ENCODE assay signal across 37 cellular contexts in the genomic region with DNA sequence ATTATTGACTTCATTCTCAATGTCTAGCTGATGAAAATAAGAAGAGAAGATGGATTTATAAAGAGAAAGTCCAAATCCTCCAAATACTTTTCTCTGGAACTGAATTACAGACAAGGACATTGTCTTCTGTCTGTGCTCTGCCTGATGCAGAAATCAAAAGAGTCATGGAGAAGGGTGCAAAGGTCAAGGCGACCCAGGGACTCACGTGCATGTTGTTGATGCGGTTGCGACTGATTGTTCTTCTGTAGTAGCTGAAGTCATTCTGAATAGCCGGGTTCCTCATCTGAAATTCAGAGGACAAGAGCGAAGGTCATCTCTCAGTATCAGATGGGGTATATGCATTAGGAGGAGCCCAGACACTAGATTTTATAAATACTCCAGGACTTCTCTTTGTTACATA.
DNase-seq lines count a peak whose midpoint lies in the region; ATAC-seq, FAIRE-seq and TF ChIP-seq lines count a peak whose summit lies in the region.
"Had no signal": no experiment of that assay in that cellular context is flagged by ENCODE, and none has a peak within 500 bp of the region (broad histone marks: within the 10 kb centered on the region; RNA-seq: fewer than 3 reads in every experiment).

No MANE protein-coding gene starts in this region.

- H3K4me3 Mint-ChIP-seq in stimulated activated memory B cell treated with anti-CD40 and anti-IgM and Interleukin-4, amounts not matched to agents 10 μg/mL and 1 μg/mL and 100 μg/mL, for 72 hours = no peak overlapping the region
- no peak overlapping the region for H3K4me3 Mint-ChIP-seq in activated T-helper 2 cell treated with anti-CD3 and anti-CD28 coated beads, Interferon-gamma antibody, Interleukin-2, Interleukin-4, amounts not matched to agents 10 μg/mL and 5 μg/mL and 100 μg/mL, durations not matched to agents 14 hours and 24 hours and 36 hours (ENCODE audit: low read depth)
- H3K4me3 Mint-ChIP-seq: B cell; CD14-positive monocyte; CD4-positive, alpha-beta memory T cell; CD4-positive, alpha-beta T cell; CD4-positive, CD25-positive, alpha-beta regulatory T cell; CD8-positive, alpha-beta memory T cell; CD8-positive, alpha-beta T cell had no signal

- no peak overlapping the region for H3K27ac ChIP-seq in HepG2 (ENCODE audit: extremely low read length, insufficient read depth, low read length)
- H3K27ac ChIP-seq in right lobe of liver = no peak overlapping the region
- no peak overlapping the region for H3K27ac ChIP-seq in hepatocyte
- no peak overlapping the region for H3K27ac ChIP-seq in upper lobe of left lung
- H3K27ac ChIP-seq: 22Rv1; A549; BLaER1; BLaER1 treated with 17β-estradiol and CSF1 and Interleukin-3, amounts not matched to agents 10 nM and 100 nM; C4-2B had no signal

- H3K27ac Mint-ChIP-seq in stimulated activated memory B cell treated with anti-CD40 and anti-IgM and Interleukin-4, amounts not matched to agents 10 μg/mL and 1 μg/mL and 100 μg/mL, for 72 hours = peak overlapping the region; percentile 1
- no peak overlapping the region for H3K27ac Mint-ChIP-seq in activated T-helper 2 cell treated with anti-CD3 and anti-CD28 coated beads, Interferon-gamma antibody, Interleukin-2, Interleukin-4, amounts not matched to agents 10 μg/mL and 5 μg/mL and 100 μg/mL, durations not matched to agents 14 hours and 24 hours and 36 hours
- H3K27ac Mint-ChIP-seq: B cell; CD4-positive, alpha-beta memory T cell; CD4-positive, alpha-beta T cell; CD4-positive, CD25-positive, alpha-beta regulatory T cell; CD8-positive, alpha-beta memory T cell; CD8-positive, alpha-beta T cell had no signal

- H3K79me2 ChIP-seq in HepG2 (ENCODE audit: insufficient read depth, low read length) = no peaks in the 10 kb centered on the region
- H3K79me2 ChIP-seq in hepatocyte = no peaks in the 10 kb centered on the region

- H2AFZ ChIP-seq in HepG2 (ENCODE audit: low read length) (no peak overlapping the region), hepatocyte (no peak overlapping the region)

- no peaks in the 10 kb centered on the region for H3K9me2 ChIP-seq in hepatocyte (replicated peaks; ENCODE audit: insufficient read depth)

- H3K4me2 ChIP-seq in HepG2 (ENCODE audit: low read depth, low read length) = no peak overlapping the region
- no peak overlapping the region for H3K4me2 ChIP-seq in hepatocyte
- H3K4me2 ChIP-seq: A549; BLaER1; BLaER1 treated with 17β-estradiol and CSF1 and Interleukin-3, amounts not matched to agents 10 nM and 100 nM had no signal

- CTCF ChIA-PET in HepG2 (lab: Yijun Ruan, JAX; ENCODE audit: low intra/inter-chr PET ratio, low total read pairs) = interaction anchor here (1.0 kb wide), 1 partner anchor 47 kb away, joined by 3 read pairs; no protein-coding TSS in a partner anchor

- no peaks in the 10 kb centered on the region for H3K4me1 Mint-ChIP-seq in stimulated activated memory B cell treated with anti-CD40 and anti-IgM and Interleukin-4, amounts not matched to agents 10 μg/mL and 1 μg/mL and 100 μg/mL, for 72 hours
- no peaks in the 10 kb centered on the region for H3K4me1 Mint-ChIP-seq in activated T-helper 2 cell treated with anti-CD3 and anti-CD28 coated beads, Interferon-gamma antibody, Interleukin-2, Interleukin-4, amounts not matched to agents 10 μg/mL and 5 μg/mL and 100 μg/mL, durations not matched to agents 14 hours and 24 hours and 36 hours (ENCODE audit: low read depth)
- H3K4me1 Mint-ChIP-seq: B cell; CD14-positive monocyte; CD4-positive, alpha-beta memory T cell; CD4-positive, CD25-positive, alpha-beta regulatory T cell; CD8-positive, alpha-beta memory T cell had no signal

- no peaks in the 10 kb centered on the region for H3K9me3 Mint-ChIP-seq in stimulated activated memory B cell treated with anti-CD40 and anti-IgM and Interleukin-4, amounts not matched to agents 10 μg/mL and 1 μg/mL and 100 μg/mL, for 72 hours
- no peaks in the 10 kb centered on the region for H3K9me3 Mint-ChIP-seq in activated T-helper 2 cell treated with anti-CD3 and anti-CD28 coated beads, Interferon-gamma antibody, Interleukin-2, Interleukin-4, amounts not matched to agents 10 μg/mL and 5 μg/mL and 100 μg/mL, durations not matched to agents 14 hours and 24 hours and 36 hours
- H3K9me3 Mint-ChIP-seq: CD14-positive monocyte; CD4-positive, alpha-beta T cell; CD4-positive, CD25-positive, alpha-beta regulatory T cell; CD8-positive, alpha-beta T cell had no signal

- H3K4me3 ChIP-seq in HepG2 (replicated peaks in 1 of 3; ENCODE audit: insufficient read depth in 1 of 3, low read depth in 2 of 3, low read length in 3 of 3) = no peak overlapping the region
- H3K4me3 ChIP-seq in right lobe of liver = no peak overlapping the region
- H3K4me3 ChIP-seq in hepatocyte = no peak overlapping the region
- no peak overlapping the region for H3K4me3 ChIP-seq in upper lobe of left lung
- H3K4me3 ChIP-seq: A549; BLaER1; BLaER1 treated with 17β-estradiol and CSF1 and Interleukin-3, amounts not matched to agents 10 nM and 100 nM had no signal

- in situ Hi-C loops in HepG2 (cut with HindIII; ENCODE audit: extremely low pct_ligation_motif_present, low pct_unique_long_range_greater_than_20kb) = no loop called here

- H3K4me1 ChIP-seq in HepG2 (ENCODE audit: insufficient read depth, low read length) (peaks cover 6% of the 10 kb centered on the region; the same call in 1 of the 2 replicates), right lobe of liver (no peaks in the 10 kb centered on the region), hepatocyte (ENCODE audit: insufficient read depth) (no peaks in the 10 kb centered on the region), upper lobe of left lung (no peaks in the 10 kb centered on the region)
- H3K4me1 ChIP-seq: A549; BE2C; BLaER1; BLaER1 treated with 17β-estradiol and CSF1 and Interleukin-3, amounts not matched to agents 10 nM and 100 nM had no signal

- TF ChIP-seq RAD21 in HepG2 (CRISPR knock-in tag; IDR thresholded peaks at IDR 0.05) = no peak

- no peaks in the 10 kb centered on the region for H3K27me3 ChIP-seq in HepG2 (ENCODE audit: control insufficient read depth in 1 of 2, insufficient read depth in 2 of 2, low read length in 2 of 2)
- no peaks in the 10 kb centered on the region for H3K27me3 ChIP-seq in right lobe of liver
- no peaks in the 10 kb centered on the region for H3K27me3 ChIP-seq in hepatocyte
- H3K27me3 ChIP-seq in upper lobe of left lung = no peaks in the 10 kb centered on the region
- H3K27me3 ChIP-seq: BE2C; BLaER1; BLaER1 treated with 17β-estradiol and CSF1 and Interleukin-3, amounts not matched to agents 10 nM and 100 nM had no signal

- H3K36me3 ChIP-seq in HepG2 (replicated peaks in 1 of 2; ENCODE audit: control insufficient read depth in 1 of 2, insufficient read depth in 2 of 2, low read length in 2 of 2) (no peaks in the 10 kb centered on the region), right lobe of liver (no peaks in the 10 kb centered on the region), hepatocyte (replicated peaks; ENCODE audit: insufficient read depth, low read depth) (no peaks in the 10 kb centered on the region), upper lobe of left lung (peaks cover 0 to 76% (median 44%) of the 10 kb centered on the region in 4 donors)
- H3K36me3 ChIP-seq: BE2C had no signal

- no TSS peak for BruUV-seq in HepG2 (replicated peaks; lab: Mats Ljungman, UMichigan)

- peak; percentile 62 for DNase-seq in HepG2 (ENCODE audit: low spot score)
- DNase-seq in right lobe of liver = no peak
- DNase-seq in SW480 (ENCODE audit: low spot score) = peak; percentile 5
- peak; percentile 8 for DNase-seq in hepatocyte (ENCODE audit: low spot score)
- no peak for DNase-seq in upper lobe of left lung
- DNase-seq in NCI-H2029 (lab: John Stamatoyannopoulos, UW) = no peak
- DNase-seq in activated T-helper 2 cell treated with anti-CD3 and anti-CD28 coated beads, Interferon-gamma antibody, Interleukin-2, Interleukin-4, amounts not matched to agents 10 μg/mL and 5 μg/mL and 100 μg/mL, durations not matched to agents 14 hours and 24 hours and 36 hours (ENCODE audit: low spot score) = no peak
- DNase-seq: 8988T; ACHN; AML-193; BE2C; C1 segment of cervical spinal cord; Caco-2; Calu3; CD4-positive, alpha-beta memory T cell; CD4-positive, alpha-beta T cell; CD4-positive, CD25-positive, alpha-beta regulatory T cell; CD8-positive, alpha-beta memory T cell; CD8-positive, alpha-beta T cell; COR-L47; DMS 273 treated with DMSO at 0.1 percent for 48 hours; DMS153; DMS53; DMS79; DMS79 treated with DMSO at 0.1 percent for 48 hours; DND-41; EL had no signal

- 11% methylated on average over 6 of the region's 6 CpGs for WGBS in HepG2 (ENCODE audit: low lambda C conversion rate)
- WGBS in right lobe of liver (ENCODE audit: insufficient coverage, low coverage, low lambda C conversion rate, missing lambda C conversion rate) = 54% methylated on average over 6 of the region's 6 CpGs
- 78% methylated on average over 6 of the region's 6 CpGs for WGBS in hepatocyte (ENCODE audit: low lambda C conversion rate, missing lambda C conversion rate)
- 93 to 94% methylated on average over 6 of the region's 6 CpGs for WGBS in upper lobe of left lung, 2 donors

- peaks cover 79% of the 10 kb centered on the region for H3K36me3 Mint-ChIP-seq in stimulated activated memory B cell treated with anti-CD40 and anti-IgM and Interleukin-4, amounts not matched to agents 10 μg/mL and 1 μg/mL and 100 μg/mL, for 72 hours
- no peaks in the 10 kb centered on the region for H3K36me3 Mint-ChIP-seq in activated T-helper 2 cell treated with anti-CD3 and anti-CD28 coated beads, Interferon-gamma antibody, Interleukin-2, Interleukin-4, amounts not matched to agents 10 μg/mL and 5 μg/mL and 100 μg/mL, durations not matched to agents 14 hours and 24 hours and 36 hours (ENCODE audit: low read depth)
- H3K36me3 Mint-ChIP-seq: CD4-positive, alpha-beta memory T cell; CD4-positive, CD25-positive, alpha-beta regulatory T cell had no signal

- ATAC-seq in HepG2 (no peak; the same call in 2 of the 3 replicates), right lobe of liver (no peak), upper lobe of left lung (ENCODE audit: low FRiP score in 2 of 2) (no peak)
- no peak for ATAC-seq in stimulated activated memory B cell treated with anti-CD40 and anti-IgM and Interleukin-4, amounts not matched to agents 10 μg/mL and 1 μg/mL and 100 μg/mL, for 72 hours
- ATAC-seq: A549; CD8-positive, alpha-beta T cell had no signal

- intact Hi-C loops in HepG2 (cut with micrococcal nuclease; ENCODE audit: unreplicated experiment) = no loop called here
- intact Hi-C loops in right lobe of liver (cut with DNase I) = no loop called here
- intact Hi-C loops in activated T-helper 2 cell treated with anti-CD3 and anti-CD28 coated beads, Interferon-gamma antibody, Interleukin-2, Interleukin-4, amounts not matched to agents 10 μg/mL and 5 μg/mL and 100 μg/mL, durations not matched to agents 14 hours and 24 hours and 36 hours (cut with micrococcal nuclease) = no loop called here

- no peak for TF ChIP-seq EP300 in HepG2 (IDR thresholded peaks at IDR 0.05; ENCODE audit: low read depth in 2 of 2, low read length in 2 of 2)
- TF ChIP-seq EP300 in HepG2 (CRISPR knock-in tag; IDR thresholded peaks at IDR 0.05; ENCODE audit: borderline replicate concordance) = no peak
- TF ChIP-seq EP300 in upper lobe of left lung (IDR thresholded peaks at IDR 0.05) = no peak

- no peaks in the 10 kb centered on the region for H3K9me3 ChIP-seq in HepG2 (ENCODE audit: low read length)
- H3K9me3 ChIP-seq in right lobe of liver = no peaks in the 10 kb centered on the region
- H3K9me3 ChIP-seq in hepatocyte (ENCODE audit: low read depth) = no peaks in the 10 kb centered on the region
- H3K9me3 ChIP-seq in upper lobe of left lung = no peaks in the 10 kb centered on the region
- H3K9me3 ChIP-seq: A549; BE2C; BLaER1; BLaER1 treated with 17β-estradiol and CSF1 and Interleukin-3, amounts not matched to agents 10 nM and 100 nM; Caco-2 had no signal

- POLR2A ChIA-PET in HepG2 (lab: Yijun Ruan, JAX) = no interaction called here

- TF ChIP-seq CTCF in HepG2 (CRISPR knock-in tag; IDR thresholded peaks at IDR 0.05) (no peak), right lobe of liver (IDR thresholded peaks at IDR 0.05) (no peak), hepatocyte (IDR thresholded peaks at IDR 0.05; ENCODE audit: poor library complexity) (no peak), upper lobe of left lung (IDR thresholded peaks at IDR 0.05) (no peak)

- no peak overlapping the region for H3K9ac ChIP-seq in HepG2 (ENCODE audit: insufficient read depth, low read depth, low read length)
- H3K9ac ChIP-seq: BLaER1; BLaER1 treated with 17β-estradiol and CSF1 and Interleukin-3, amounts not matched to agents 10 nM and 100 nM had no signal

- TF ChIP-seq POLR2A in HepG2 (IDR thresholded peaks at IDR 0.05; ENCODE audit: insufficient read depth in 1 of 2, low read depth in 2 of 2, low read length in 2 of 2) (no peak), right lobe of liver (IDR thresholded peaks at IDR 0.05) (no peak), upper lobe of left lung (IDR thresholded peaks at IDR 0.05) (no peak)

- FAIRE-seq in HepG2 (lab: Jason Lieb, UNC) = no peak
- FAIRE-seq: A204.1, A549, D721Med had no signal

- H4K20me1 ChIP-seq in HepG2 (ENCODE audit: insufficient read depth, low read length) (no peaks in the 10 kb centered on the region), hepatocyte (ENCODE audit: insufficient read depth, poor library complexity, severe bottlenecking) (no peaks in the 10 kb centered on the region)
- H4K20me1 ChIP-seq: BLaER1 had no signal

- H3K27me3 Mint-ChIP-seq in stimulated activated memory B cell treated with anti-CD40 and anti-IgM and Interleukin-4, amounts not matched to agents 10 μg/mL and 1 μg/mL and 100 μg/mL, for 72 hours = no peaks in the 10 kb centered on the region
- no peaks in the 10 kb centered on the region for H3K27me3 Mint-ChIP-seq in activated T-helper 2 cell treated with anti-CD3 and anti-CD28 coated beads, Interferon-gamma antibody, Interleukin-2, Interleukin-4, amounts not matched to agents 10 μg/mL and 5 μg/mL and 100 μg/mL, durations not matched to agents 14 hours and 24 hours and 36 hours (ENCODE audit: low read depth)
- H3K27me3 Mint-ChIP-seq: B cell; CD4-positive, CD25-positive, alpha-beta regulatory T cell had no signal

Comparison
In these comparisons a context has a peak if more than half of its experiments do, and no peak if none do; other contexts are left out.
1. DNase-seq: peak in HepG2 (single experiment), SW480 (single experiment) and hepatocyte (single experiment); none in right lobe of liver (0 of 3), upper lobe of left lung (0 of 2), NCI-H2029 (single experiment) and activated T-helper 2 cell treated with anti-CD3 and anti-CD28 coated beads, Interferon-gamma antibody, Interleukin-2, Interleukin-4, amounts not matched to agents 10 μg/mL and 5 μg/mL and 100 μg/mL, durations not matched to agents 14 hours and 24 hours and 36 hours (single experiment).